Comparison of ENCODE assay signal across 23 cellular contexts in the genomic region with DNA sequence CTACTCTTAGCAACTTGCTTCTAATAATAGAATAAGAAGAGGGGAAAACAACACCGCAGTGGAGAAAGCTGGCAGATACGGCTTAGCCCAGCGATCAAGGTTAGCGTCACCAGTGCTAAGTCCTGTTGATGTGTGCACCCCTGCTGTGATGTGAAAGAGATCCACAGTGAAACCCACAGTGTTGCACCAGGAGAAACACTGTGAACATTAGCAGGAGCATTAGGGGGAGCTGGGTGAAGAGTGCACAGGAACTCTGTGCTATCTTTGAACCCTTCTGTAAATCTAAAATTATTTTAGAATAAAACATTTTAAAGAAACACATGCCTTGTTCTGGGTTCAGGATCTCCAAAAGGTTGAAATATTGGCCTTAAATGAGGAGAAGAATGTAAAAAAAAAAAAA.
"Had no signal": no experiment of that assay in that cellular context is flagged by ENCODE, and none has a peak within 500 bp of the region (broad histone marks: within the 10 kb centered on the region; RNA-seq: fewer than 3 reads in every experiment).

No MANE protein-coding gene starts in this region.

- H3K27ac ChIP-seq: neural progenitor cell, pancreas, prostate gland, right lobe of liver, sigmoid colon, stomach, thoracic aorta, thyroid gland, tibial nerve, upper lobe of left lung, vagina had no signal

- H3K9ac ChIP-seq: neural progenitor cell had no signal

- H3K27me3 ChIP-seq: neural progenitor cell, pancreas, right lobe of liver, sigmoid colon, thyroid gland, tibial nerve, upper lobe of left lung, vagina had no signal

- H2AFZ ChIP-seq: neural progenitor cell had no signal

- H3K36me3 ChIP-seq: neural progenitor cell, pancreas, prostate gland, right lobe of liver, sigmoid colon, stomach, thoracic aorta, thyroid gland, tibial nerve, upper lobe of left lung, vagina had no signal

- FAIRE-seq: pancreas, small intestine, urothelium cell line had no signal

- H3K9me3 ChIP-seq: pancreas, prostate gland, right lobe of liver, sigmoid colon, thyroid gland, tibial nerve, upper lobe of left lung, vagina had no signal

- H3K4me1 ChIP-seq: pancreas, prostate gland, right lobe of liver, sigmoid colon, stomach, thyroid gland, tibial nerve, upper lobe of left lung, vagina had no signal

- H3K4me2 ChIP-seq: neural progenitor cell had no signal

- DNase-seq: naive thymus-derived CD8-positive, alpha-beta T cell; nephron progenitor cell; occipital lobe; pancreas; right lobe of liver; small intestine; stimulated activated CD4-positive, alpha-beta T cell treated with anti-CD3 and anti-CD28 coated beads, Interleukin-15, amount 100 ng/mL, for 24 hours; stimulated activated CD4-positive, alpha-beta T cell treated with anti-CD3 and anti-CD28 coated beads, Interleukin-2, amount 100 ng/mL, for 24 hours; stimulated activated CD4-positive, alpha-beta T cell treated with anti-CD3 and anti-CD28 coated beads, Interleukin-2, amount 100 ng/mL, for 48 hours; stimulated activated CD4-positive, alpha-beta T cell treated with anti-CD3 and anti-CD28 coated beads, Interleukin-4, amount 100 ng/mL, for 24 hours; stimulated activated naive B cell treated with anti-CD40 and anti-IgM and Interleukin-4, amounts not matched to agents 10 μg/mL and 1 μg/mL and 100 μg/mL, for 72 hours; stimulated activated naive CD4-positive, alpha-beta T cell treated with Interleukin-2 at 50 U/mL for 16 hours; stomach; thyroid gland; trophoblast cell; upper lobe of left lung had no signal

- H3K4me3 ChIP-seq: neural progenitor cell, pancreas, prostate gland, right lobe of liver, sigmoid colon, stomach, thoracic aorta, thyroid gland, tibial nerve, upper lobe of left lung, vagina had no signal
